In the genomic region with DNA sequence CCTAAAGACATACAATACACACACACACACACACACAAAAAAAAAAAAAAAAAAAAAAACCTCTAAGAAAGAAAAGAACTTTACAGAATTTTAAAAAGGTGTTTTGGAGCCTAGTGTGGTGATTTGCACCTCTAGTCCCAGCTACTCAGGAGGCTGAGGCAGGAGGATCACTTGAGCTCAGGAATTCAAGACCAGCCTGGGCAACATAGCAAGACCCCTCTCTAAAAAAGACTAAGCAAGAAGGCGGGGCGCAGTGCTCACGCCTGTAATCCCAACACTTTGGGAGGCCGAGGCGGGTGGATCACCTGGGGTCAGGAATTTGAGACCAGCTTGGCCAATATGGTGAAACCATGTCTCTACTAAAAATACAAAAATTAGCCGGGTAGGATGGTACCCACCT, we compare ENCODE assay signal across 7 cellular contexts. TPM values are rescaled to one million over a fixed set of nuclear protein-coding genes. Genes with fewer than 3 reads are reported as not detected.
DNase-seq lines count a peak whose midpoint lies in the region; ATAC-seq, FAIRE-seq and TF ChIP-seq lines count a peak whose summit lies in the region.
"Not testable (repeated sequence)": the region's sequence is repeated elsewhere in the genome, so short reads cannot be mapped to it uniquely, and the experiment has no call there.
"Had no signal": no experiment of that assay in that cellular context is flagged by ENCODE, and none has a peak within 500 bp of the region (broad histone marks: within the 10 kb centered on the region; RNA-seq: fewer than 3 reads in every experiment).

No MANE protein-coding gene starts in this region.

- H3K27ac ChIP-seq in HEK293 (ENCODE audit: extremely low read depth, low read depth, low read length); K562 (ENCODE audit: extremely low read depth, low read depth, low read length): not testable (repeated sequence)

- POLR2A ChIA-PET in HEK293 (lab: Yijun Ruan, JAX) (interaction anchor here (0.7 kb wide), 1 partner anchor 1950 kb away, joined by 3 read pairs; no protein-coding TSS in a partner anchor), K562 (lab: Yijun Ruan, JAX) (interaction anchor here (1.6 kb wide), 1 partner anchor 15 kb away, joined by 4 read pairs; no protein-coding TSS in a partner anchor)
- POLR2A ChIA-PET in HEK293T (lab: Yijun Ruan, JAX); WTC11 (lab: Charles Lee): not testable (repeated sequence)

- H3K9me3 ChIP-seq in HEK293 (ENCODE audit: control insufficient read depth, insufficient read depth, low read depth, low read length); K562 (replicated peaks; ENCODE audit: control insufficient read depth, insufficient read depth, low read depth, low read length): not testable (repeated sequence)

- H3K4me3 ChIP-seq in HEK293 (ENCODE audit: low read depth, low read length); K562: not testable (repeated sequence)

- not testable (repeated sequence) for H3K27me3 ChIP-seq in K562 (ENCODE audit: control insufficient read depth in 2 of 2, insufficient read depth in 2 of 2, low read length in 2 of 2)

- not testable (repeated sequence) for DNase-seq in HEK293T (ENCODE audit: extremely low spot score); WTC11 (ENCODE audit: low spot score); K562 (ENCODE audit: extremely low read depth in 1 of 4, low spot score in 3 of 4)
- peak; percentile 26 for DNase-seq in activated CD8-positive, alpha-beta memory T cell treated with anti-CD3 and anti-CD28 coated beads for 24 hours
- DNase-seq in activated CD8-positive, alpha-beta memory T cell treated with anti-CD3 and anti-CD28 coated beads, Interleukin-2, amount 50 U/mL, for 48 hours = peak; percentile 2

- not testable (repeated sequence) for BruUV-seq in K562 (replicated peaks; lab: Mats Ljungman, UMichigan)

- in situ Hi-C loops in K562 (cut with MboI) = loop anchor here (10.0 kb wide), 2 partner anchors 522 to 612 kb away; no protein-coding TSS in a partner anchor

- H3K27me3 Mint-ChIP-seq in WTC11 (ENCODE audit: low read depth) = not testable (repeated sequence)

- TF ChIP-seq EP300 in K562 (IDR thresholded peaks at IDR 0.05; ENCODE audit: low read length) = not testable (repeated sequence)

- not testable (repeated sequence) for H3K4me1 Mint-ChIP-seq in WTC11

- CTCF ChIA-PET in HEK293 (lab: Yijun Ruan, JAX) (interaction anchor here (0.6 to 3.9 kb wide), 7 partner anchors 33 to 319 kb away, joined by 3 to 60 read pairs (median 5); a partner anchor contains a TSS), HEK293T (lab: Yijun Ruan, JAX) (interaction anchor here (0.7 kb wide), 1 partner anchor 313 kb away, joined by 4 read pairs; no protein-coding TSS in a partner anchor), WTC11 (lab: Charles Lee) (interaction anchor here (0.7 to 3.0 kb wide), 6 partner anchors 8 to 249 kb away, joined by 3 to 28 read pairs (median 5); no protein-coding TSS in a partner anchor), K562 (lab: Yijun Ruan, JAX; ENCODE audit: low intra/inter-chr PET ratio) (interaction anchor here (2.6 to 3.4 kb wide), 2 partner anchors 86 to 246 kb away, joined by 14 to 54 read pairs; no protein-coding TSS in a partner anchor)

- FAIRE-seq in K562 (lab: Jason Lieb, UNC) = not testable (repeated sequence)

- not testable (repeated sequence) for H3K36me3 Mint-ChIP-seq in WTC11

- not testable (repeated sequence) for H3K4me2 ChIP-seq in K562 (ENCODE audit: insufficient read depth, low read length)

- H3K79me2 ChIP-seq in K562 (ENCODE audit: control insufficient read depth, insufficient read depth, low read length) = not testable (repeated sequence)

- not testable (repeated sequence) for H4K20me1 ChIP-seq in K562 (replicated peaks; ENCODE audit: control insufficient read depth, insufficient read depth, low read length)

- H3K9me3 Mint-ChIP-seq in WTC11 = not testable (repeated sequence)

- intact Hi-C loops in K562 (cut with micrococcal nuclease) = loop anchor here (5.0 to 10.0 kb wide), 2 partner anchors 504 to 612 kb away; no protein-coding TSS in a partner anchor

- not testable (repeated sequence) for TF ChIP-seq RAD21 in K562 (CRISPR knock-in tag; conservative IDR thresholded peaks at IDR 0.05 in 1 of 2, IDR thresholded peaks at IDR 0.05 in 1 of 2)

- TF ChIP-seq POLR2A in K562 (conservative IDR thresholded peaks at IDR 0.05) = not testable (repeated sequence)

- not testable (repeated sequence) for H3K4me3 Mint-ChIP-seq in WTC11

- H3K27ac Mint-ChIP-seq in WTC11 = not testable (repeated sequence)

- not testable (repeated sequence) for H3K9ac ChIP-seq in K562 (ENCODE audit: insufficient read depth in 1 of 2, low read depth in 2 of 2, low read length in 2 of 2)

- H3K9me1 ChIP-seq in K562 (ENCODE audit: control insufficient read depth, insufficient read depth, low read length) = not testable (repeated sequence)

- ATAC-seq in WTC11, K562: not testable (repeated sequence)

- not testable (repeated sequence) for TF ChIP-seq CTCF in HEK293 (tag by site-specific recombination; IDR thresholded peaks at IDR 0.05); WTC11 (IDR thresholded peaks at IDR 0.05); K562 (IDR thresholded peaks at IDR 0.05 in 2 of 3, conservative IDR thresholded peaks at IDR 0.05 in 1 of 3; ENCODE audit: insufficient read depth in 2 of 3, low read depth in 1 of 3, low read length in 3 of 3)

- H3K4me1 ChIP-seq in HEK293 (ENCODE audit: control insufficient read depth, insufficient read depth, low read length); K562 (replicated peaks in 1 of 2; ENCODE audit: control insufficient read depth in 2 of 2, insufficient read depth in 2 of 2, low read length in 2 of 2): not testable (repeated sequence)

- H2AFZ ChIP-seq in K562 (ENCODE audit: low read depth, low read length) = not testable (repeated sequence)

- 91% methylated on average over 6 of the region's 6 CpGs for WGBS in K562 (ENCODE audit: insufficient coverage, low coverage, missing lambda C conversion rate)

- not testable (repeated sequence) for H3K36me3 ChIP-seq in HEK293 (ENCODE audit: control insufficient read depth in 2 of 2, insufficient read depth in 1 of 2, low read length in 2 of 2); K562 (ENCODE audit: control insufficient read depth, insufficient read depth, low read length)

RNA-seq across cellular contexts. Expression of a gene that starts 33.2 kb away (rescaled TPM):
- total RNA-seq in WTC11 (2021) (21.0 to 26.0 TPM (median 25.4 TPM) in 3 replicates), K562 (2014; rRNA removed) (19.8 and 20.5 TPM in 2 replicates), K562 (2014; rRNA removed; fragmentation: Illumina TruSeq; extraction: Trizol) (28.9 and 29.6 TPM in 2 replicates), K562 (2015; rRNA removed; fragmentation: Illumina TruSeq; extraction: Trizol) (23.9 and 26.6 TPM in 2 replicates), K562 (2021) (24.1 and 25.7 TPM in 2 replicates)
- 80.7 and 176 TPM in 2 replicates for total RNA-seq in K562 (2011; cell fraction: chromatin; rRNA removed; ENCODE audit: low replicate concordance)
- total RNA-seq in K562 (2011; cell fraction: nucleolus; rRNA removed) = 63.4 and 65.5 TPM in 2 replicates
- total RNA-seq in K562 (2011; cell fraction: nucleoplasm; rRNA removed) = 122 and 158 TPM in 2 replicates
- polyA plus RNA-seq in K562 (2011; rRNA removed) (64.6 and 80.1 TPM in 2 replicates), K562 (2014; fragmentation: Illumina TruSeq; extraction: Trizol) (23.3 and 28.8 TPM in 2 replicates), K562 (2014; fragmentation: Nextera tagmentation; extraction: Ambion mirVana) (10 to 100 TPM; 41.3 to 49.1 TPM), K562 (2014; rRNA removed) (39.6 and 40.7 TPM in 2 replicates)
- 17.4 and 47.8 TPM in 2 replicates for polyA plus RNA-seq in K562 (2011; cell fraction: cytosol; rRNA removed)
- 123 and 167 TPM in 2 replicates for polyA plus RNA-seq in K562 (2011; cell fraction: nucleus; rRNA removed)
- 23.7 and 39.6 TPM in 2 replicates for polyA plus RNA-seq in K562 (2012)
- polyA minus RNA-seq in K562 (2011; rRNA and poly(A)+ RNA removed) = 23.1 and 28.5 TPM in 2 replicates
- 6.7 and 7.5 TPM in 2 replicates for polyA minus RNA-seq in K562 (2011; cell fraction: cytosol; rRNA and poly(A)+ RNA removed)
- polyA minus RNA-seq in K562 (2011; cell fraction: nucleus; rRNA and poly(A)+ RNA removed) = 18.4 and 34.7 TPM in 2 replicates

RNA-seq across cellular contexts. Expression of a gene that starts 43.4 kb away (rescaled TPM):
- 34.1 to 37.3 TPM (median 35.7 TPM) in 3 replicates for total RNA-seq in WTC11 (2021)
- 16.2 and 26.5 TPM in 2 replicates for total RNA-seq in K562 (2011; cell fraction: chromatin; rRNA removed; ENCODE audit: low replicate concordance)
- total RNA-seq in K562 (2011; cell fraction: nucleolus; rRNA removed) = 28.2 and 28.3 TPM in 2 replicates
- 31.7 and 44.8 TPM in 2 replicates for total RNA-seq in K562 (2011; cell fraction: nucleoplasm; rRNA removed)
- 19.4 and 24.2 TPM in 2 replicates for total RNA-seq in K562 (2014; rRNA removed)
- 28.5 and 31.3 TPM in 2 replicates for total RNA-seq in K562 (2014; rRNA removed; fragmentation: Illumina TruSeq; extraction: Trizol)
- total RNA-seq in K562 (2015; rRNA removed; fragmentation: Illumina TruSeq; extraction: Trizol) = 31.3 and 36.8 TPM in 2 replicates
- total RNA-seq in K562 (2021) = 28.5 and 29.5 TPM in 2 replicates
- 58.0 and 81.8 TPM in 2 replicates for polyA plus RNA-seq in K562 (2011; rRNA removed)
- polyA plus RNA-seq in K562 (2011; cell fraction: cytosol; rRNA removed) = 45.1 and 64.7 TPM in 2 replicates
- polyA plus RNA-seq in K562 (2011; cell fraction: nucleus; rRNA removed) = 34.8 and 50.8 TPM in 2 replicates
- 24.4 and 31.8 TPM in 2 replicates for polyA plus RNA-seq in K562 (2012)
- 35.4 and 44.8 TPM in 2 replicates for polyA plus RNA-seq in K562 (2014; fragmentation: Illumina TruSeq; extraction: Trizol)
- 1 to 10 TPM; 6.7 to 8.4 TPM for polyA plus RNA-seq in K562 (2014; fragmentation: Nextera tagmentation; extraction: Ambion mirVana)
- polyA plus RNA-seq in K562 (2014; rRNA removed) = 27.8 and 32.9 TPM in 2 replicates
- 43.8 and 53.1 TPM in 2 replicates for polyA minus RNA-seq in K562 (2011; rRNA and poly(A)+ RNA removed)
- polyA minus RNA-seq in K562 (2011; cell fraction: cytosol; rRNA and poly(A)+ RNA removed) = 26.9 and 27.4 TPM in 2 replicates
- polyA minus RNA-seq in K562 (2011; cell fraction: nucleus; rRNA and poly(A)+ RNA removed) = 13.1 and 19.8 TPM in 2 replicates

RNA-seq across cellular contexts. Expression of a gene that starts 44.9 kb away (rescaled TPM):
- total RNA-seq in WTC11 (2021) (2.6 to 4.0 TPM (median 3.5 TPM) in 3 replicates), K562 (2014; rRNA removed) (0.53 and 1.6 TPM in 2 replicates), K562 (2014; rRNA removed; fragmentation: Illumina TruSeq; extraction: Trizol) (1.1 and 1.4 TPM in 2 replicates), K562 (2015; rRNA removed; fragmentation: Illumina TruSeq; extraction: Trizol) (0.72 and 1.2 TPM in 2 replicates), K562 (2021) (0.49 and 0.82 TPM in 2 replicates)
- total RNA-seq in K562 (2011; cell fraction: chromatin; rRNA removed; ENCODE audit: low replicate concordance) = 1.8 and 5.7 TPM in 2 replicates
- 1.7 and 2.5 TPM in 2 replicates for total RNA-seq in K562 (2011; cell fraction: nucleolus; rRNA removed)
- total RNA-seq in K562 (2011; cell fraction: nucleoplasm; rRNA removed) = 1.8 and 2.3 TPM in 2 replicates
- polyA plus RNA-seq in K562 (2011; rRNA removed) (1.4 and 2.0 TPM in 2 replicates), K562 (2014; fragmentation: Illumina TruSeq; extraction: Trizol) (0.68 and 0.91 TPM in 2 replicates), K562 (2014; fragmentation: Nextera tagmentation; extraction: Ambion mirVana) (under 1 TPM; 0.75 to 0.92 TPM), K562 (2014; rRNA removed) (1.3 and 2.5 TPM in 2 replicates)
- polyA plus RNA-seq in K562 (2011; cell fraction: cytosol; rRNA removed) = 0.24 and 0.29 TPM in 2 replicates
- 0.43 and 0.44 TPM in 2 replicates for polyA plus RNA-seq in K562 (2011; cell fraction: nucleus; rRNA removed)
- 0.39 and 0.74 TPM in 2 replicates for polyA plus RNA-seq in K562 (2012)
- 1.7 and 3.1 TPM in 2 replicates for polyA minus RNA-seq in K562 (2011; rRNA and poly(A)+ RNA removed)
- 0.48 TPM in 1 of 2 replicates, not detected in the other for polyA minus RNA-seq in K562 (2011; cell fraction: cytosol; rRNA and poly(A)+ RNA removed)
- polyA minus RNA-seq in K562 (2011; cell fraction: nucleus; rRNA and poly(A)+ RNA removed) = 1.1 and 2.6 TPM in 2 replicates
- total RNA-seq: CD4-positive, alpha-beta T cell had no signal
